ENCODE assay signal across 8 cellular contexts in genomic region chr1:204493882-204494280, GRCh38. TPM values are rescaled to one million over a fixed set of nuclear protein-coding genes. Genes with fewer than 3 reads are reported as not detected.
A peak's percentile ranks its signal among the peaks of the same experiment; 100 is the strongest.
DNase-seq lines count a peak whose midpoint lies in the region; ATAC-seq and TF ChIP-seq lines count a peak whose summit lies in the region.

No MANE protein-coding gene starts in this region.

- POLR2A ChIA-PET in PC-9 (lab: Charles Lee; ENCODE audit: unreplicated experiment) = interaction anchor here (0.5 to 2.6 kb wide), 7 partner anchors 22 to 623 kb away, joined by 3 to 25 read pairs (median 4); partner anchors contain the start of gene MDM4
- POLR2A ChIA-PET in activated naive CD8-positive, alpha-beta T cell treated with anti-CD3 and anti-CD28 coated beads, Interleukin-2, amount 10 ng/mL, durations not matched to agents 7 days and 5 days (lab: Charles Lee) = interaction anchor here (0.7 to 3.5 kb wide), 20 partner anchors 8 to 718 kb away, joined by 3 to 41 read pairs (median 5); partner anchors contain the start of gene MDM4

- peak overlapping the region; percentile 84 for H3K4me3 Mint-ChIP-seq in Calu3 (ENCODE audit: low read depth, unreplicated experiment)
- H3K4me3 Mint-ChIP-seq in activated naive CD8-positive, alpha-beta T cell treated with anti-CD3 and anti-CD28 coated beads, Interleukin-2, amount 10 ng/mL, durations not matched to agents 7 days and 5 days = peak overlapping the region; percentile 95

- TF ChIP-seq CTCF in Calu3 (IDR thresholded peaks at IDR 0.05; ENCODE audit: unreplicated experiment) (no peak), GM20000 (IDR thresholded peaks at IDR 0.05; ENCODE audit: extremely low read depth, missing control alignments) (no peak), HL-60 (IDR thresholded peaks at IDR 0.05; ENCODE audit: insufficient read depth, low read length) (no peak), PC-9 (conservative IDR thresholded peaks at IDR 0.05) (no peak), ovary (IDR thresholded peaks at IDR 0.05) (no peak)

- peaks cover 55% of the 10 kb centered on the region for H3K79me2 ChIP-seq in PC-9 (ENCODE audit: low read depth)

- peak overlapping the region; percentile 96 for H3K4me2 ChIP-seq in PC-9

- H3K36me3 Mint-ChIP-seq in Calu3 (ENCODE audit: insufficient read depth, unreplicated experiment) = peaks cover 23% of the 10 kb centered on the region
- H3K36me3 Mint-ChIP-seq in activated naive CD8-positive, alpha-beta T cell treated with anti-CD3 and anti-CD28 coated beads, Interleukin-2, amount 10 ng/mL, durations not matched to agents 7 days and 5 days = peaks cover 12% of the 10 kb centered on the region

- peaks cover 33% of the 10 kb centered on the region for H3F3A ChIP-seq in PC-9 (ENCODE audit: insufficient read depth, low read depth)

- H3K9me3 ChIP-seq in PC-9 (ENCODE audit: insufficient read depth, low read depth) = no peaks in the 10 kb centered on the region
- no peaks in the 10 kb centered on the region for H3K9me3 ChIP-seq in ovary

- peaks cover 6% of the 10 kb centered on the region; the same call in 1 of the 2 replicates for H4K20me1 ChIP-seq in PC-9 (ENCODE audit: insufficient read depth)

- DNase-seq in Calu3 (peak; percentile 89), GM20000 (ENCODE audit: low spot score) (peak; percentile 52), HL-60 (ENCODE audit: low read depth in 1 of 2, low spot score in 1 of 2) (peak in 1 of 2 experiments; percentile 34), PC-9 (peak; percentile 88 to 98), cardiac septum (ENCODE audit: low spot score) (peak; percentile 82), ovary (peak in 4 of 5 donors; percentile 33 to 55 (median 42))
- no peak for DNase-seq in activated naive CD8-positive, alpha-beta T cell treated with anti-CD3 and anti-CD28 coated beads, Interleukin-2, amount 10 ng/mL, durations not matched to agents 7 days and 5 days

- H3K9me3 Mint-ChIP-seq in Calu3 (ENCODE audit: low read depth, unreplicated experiment) = no peaks in the 10 kb centered on the region
- no peaks in the 10 kb centered on the region for H3K9me3 Mint-ChIP-seq in activated naive CD8-positive, alpha-beta T cell treated with anti-CD3 and anti-CD28 coated beads, Interleukin-2, amount 10 ng/mL, durations not matched to agents 7 days and 5 days

- peaks cover 8% of the 10 kb centered on the region for H3K27me3 Mint-ChIP-seq in Calu3 (ENCODE audit: unreplicated experiment)
- H3K27me3 Mint-ChIP-seq in activated naive CD8-positive, alpha-beta T cell treated with anti-CD3 and anti-CD28 coated beads, Interleukin-2, amount 10 ng/mL, durations not matched to agents 7 days and 5 days = no peaks in the 10 kb centered on the region

- CTCF ChIA-PET in Calu3 (lab: Charles Lee) = interaction anchor here (0.5 to 7.2 kb wide), 15 partner anchors 9 to 1015 kb away, joined by 3 to 132 read pairs (median 6); partner anchors contain the start of gene MDM4
- CTCF ChIA-PET in PC-9 (lab: Charles Lee) = interaction anchor here (0.6 to 3.6 kb wide), 7 partner anchors 16 to 314 kb away, joined by 3 to 27 read pairs (median 4); no protein-coding TSS in a partner anchor

- H3K36me3 ChIP-seq in PC-9 (ENCODE audit: low read depth) = peaks cover 15% of the 10 kb centered on the region; the same call in 1 of the 2 replicates
- no peaks in the 10 kb centered on the region for H3K36me3 ChIP-seq in ovary

- no peaks in the 10 kb centered on the region for H3K9me2 ChIP-seq in PC-9 (ENCODE audit: insufficient read depth)

- no TSS peak for BruUV-seq in Calu3 (replicated peaks; lab: Mats Ljungman, UMichigan)
- BruUV-seq in PC-9 (replicated peaks; lab: Mats Ljungman, UMichigan) = no TSS peak

- peak; percentile 45 for ATAC-seq in activated naive CD8-positive, alpha-beta T cell treated with anti-CD3 and anti-CD28 coated beads, Interleukin-2, amount 10 ng/mL, durations not matched to agents 7 days and 5 days (ENCODE audit: low read depth)
- no peak for ATAC-seq in HG03039 (IDR thresholded peaks at IDR 0.05; ENCODE audit: unreplicated experiment)

- TF ChIP-seq EP300 in ovary (IDR thresholded peaks at IDR 0.05) = no peak

- peak overlapping the region; percentile 77 for H3K27ac Mint-ChIP-seq in Calu3 (ENCODE audit: unreplicated experiment)
- peak overlapping the region; percentile 91 for H3K27ac Mint-ChIP-seq in activated naive CD8-positive, alpha-beta T cell treated with anti-CD3 and anti-CD28 coated beads, Interleukin-2, amount 10 ng/mL, durations not matched to agents 7 days and 5 days

- intact Hi-C loops in Calu3 (cut with micrococcal nuclease; ENCODE audit: unreplicated experiment) (loop anchor here (2.0 kb wide), 1 partner anchor 43 kb away; no protein-coding TSS in a partner anchor), PC-9 (cut with micrococcal nuclease; ENCODE audit: unreplicated experiment) (loop anchor here (1.0 to 10.0 kb wide), 5 partner anchors 15 to 419 kb away; partner anchors contain the start of genes PPP1R15B and SOX13), cardiac septum (cut with DNase I) (loop anchor here (1.0 to 2.0 kb wide), 3 partner anchors 12 to 47 kb away; no protein-coding TSS in a partner anchor), ovary (cut with DNase I) (loop anchor here in 2 of 4 donors (5.0 to 10.0 kb wide), 2 partner anchors 52 to 329 kb away; partner anchors contain the start of gene REN (in 1 of the 2))

- H3K4me1 ChIP-seq in PC-9 (replicated peaks; ENCODE audit: insufficient read depth) (peaks cover 35% of the 10 kb centered on the region), ovary (ENCODE audit: insufficient read depth) (peaks cover 10% of the 10 kb centered on the region)

- H3K27ac ChIP-seq in HL-60 (replicated peaks) = peak overlapping the region; percentile 46
- peak overlapping the region; percentile 92 for H3K27ac ChIP-seq in PC-9
- peak overlapping the region; percentile 61 for H3K27ac ChIP-seq in ovary

- peaks cover 6% of the 10 kb centered on the region for H3K27me3 ChIP-seq in HL-60 (ENCODE audit: insufficient read depth, poor library complexity, severe bottlenecking)
- no peaks in the 10 kb centered on the region for H3K27me3 ChIP-seq in PC-9 (ENCODE audit: insufficient read depth, low read depth)
- no peaks in the 10 kb centered on the region for H3K27me3 ChIP-seq in ovary

- 0 to 1% (median 0%) methylated on average over 18 of the region's 18 CpGs for WGBS in ovary, 3 donors

- H3K4me3 ChIP-seq in HL-60 (replicated peaks; ENCODE audit: insufficient read depth, low read length) (peak overlapping the region; percentile 84), PC-9 (peak overlapping the region; percentile 94), ovary (peak overlapping the region; percentile 76)

- H2AFZ ChIP-seq in PC-9 = peak overlapping the region; percentile 84

- no peak for TF ChIP-seq POLR2A in ovary (IDR thresholded peaks at IDR 0.05)

- H3K4me1 Mint-ChIP-seq in Calu3 (ENCODE audit: low read depth, unreplicated experiment) = peaks cover 33% of the 10 kb centered on the region
- H3K4me1 Mint-ChIP-seq in activated naive CD8-positive, alpha-beta T cell treated with anti-CD3 and anti-CD28 coated beads, Interleukin-2, amount 10 ng/mL, durations not matched to agents 7 days and 5 days = peaks cover 40% of the 10 kb centered on the region

RNA-seq across cellular contexts. Expression of gene PIK3C2B, which starts 0.7 kb away (rescaled TPM):
- total RNA-seq in Calu3 (2022) (24.4 and 33.9 TPM in 2 replicates), PC-9 (2021) (51.6 and 52.4 TPM in 2 replicates), cardiac septum (28.8 TPM), ovary (10 to 100 TPM in 5 of 7 donors, 1 to 10 TPM in 2; 5.6 to 26.0 (median 12.8) TPM)
- total RNA-seq in activated naive CD8-positive, alpha-beta T cell treated with anti-CD3 and anti-CD28 coated beads, Interleukin-2, amount 10 ng/mL, durations not matched to agents 7 days and 5 days = 10 to 100 TPM; 37.1 to 41.8 TPM
- 1 to 10 TPM; 6.2 to 7.9 TPM for polyA plus RNA-seq in ovary

RNA-seq across cellular contexts. Expression of gene MDM4, which starts 22.3 kb away (rescaled TPM):
- 101 and 106 TPM in 2 replicates for total RNA-seq in Calu3 (2022)
- 69.2 and 82.6 TPM in 2 replicates for total RNA-seq in PC-9 (2021)
- 100 to 1,000 TPM; 118 to 143 TPM for total RNA-seq in activated naive CD8-positive, alpha-beta T cell treated with anti-CD3 and anti-CD28 coated beads, Interleukin-2, amount 10 ng/mL, durations not matched to agents 7 days and 5 days
- total RNA-seq in cardiac septum = 59.2 TPM
- total RNA-seq in ovary = 100 to 1,000 TPM in 1 of 7 donors, 10 to 100 TPM in 6; 60.3 to 113 (median 80.0) TPM
- polyA plus RNA-seq in ovary = 10 to 100 TPM; 10.2 to 30.7 TPM
